In genomic region chr6:11833626-11834592, GRCh38 we compare ENCODE assay signal across 1 cellular context.
TF ChIP-seq lines count a peak whose summit lies in the region.

No MANE protein-coding gene starts in this region.

TF ChIP-seq in K562, 482 proteins besides CTCF, POLR2A, EP300 and RAD21 (continued from another document and continues in another):
- TF ChIP-seq ZNF511 (CRISPR knock-in tag; IDR thresholded peaks at IDR 0.05) (no peak), ETS2 (tag; IDR thresholded peaks at IDR 0.05; ENCODE audit: borderline replicate concordance, poor library complexity, severe bottlenecking) (no peak), ZNF696 (CRISPR knock-in tag; conservative IDR thresholded peaks at IDR 0.05) (no peak), ZNF143 (CRISPR knock-in tag; IDR thresholded peaks at IDR 0.05) (no peak), ARID3B (CRISPR knock-in tag; IDR thresholded peaks at IDR 0.05; ENCODE audit: borderline replicate concordance) (no peak), CAMTA2 (CRISPR knock-in tag; conservative IDR thresholded peaks at IDR 0.05) (no peak), ZNF609 (CRISPR knock-in tag; IDR thresholded peaks at IDR 0.05; ENCODE audit: borderline replicate concordance) (no peak), POLR2G (IDR thresholded peaks at IDR 0.05; ENCODE audit: low read depth, low read length) (no peak), HMBOX1 (IDR thresholded peaks at IDR 0.05) (no peak), ZNF165 (CRISPR knock-in tag; IDR thresholded peaks at IDR 0.05; ENCODE audit: borderline replicate concordance) (no peak), MITF (IDR thresholded peaks at IDR 0.05) (no peak), GATAD2A (IDR thresholded peaks at IDR 0.05) (no peak), ZNF766 (CRISPR knock-in tag; conservative IDR thresholded peaks at IDR 0.05) (peak; percentile 76), ZNF785 (CRISPR knock-in tag; IDR thresholded peaks at IDR 0.05) (no peak), TCF3 (CRISPR knock-in tag; IDR thresholded peaks at IDR 0.05) (peak; percentile 95), HDAC2 (IDR thresholded peaks at IDR 0.05) (peak; percentile 88), CHD1 (IDR thresholded peaks at IDR 0.05; ENCODE audit: low read length) (no peak), ZHX1 (conservative IDR thresholded peaks at IDR 0.05; ENCODE audit: low read length) (no peak), RNF219 (CRISPR knock-in tag; IDR thresholded peaks at IDR 0.05) (no peak), NUFIP1 (IDR thresholded peaks at IDR 0.05; ENCODE audit: partially characterized antibody) (no peak), ZNF707 (CRISPR knock-in tag; conservative IDR thresholded peaks at IDR 0.05) (no peak), ZSCAN32 (CRISPR knock-in tag; IDR thresholded peaks at IDR 0.05) (no peak), ZNF274 (IDR thresholded peaks at IDR 0.05; ENCODE audit: borderline replicate concordance, low read depth, low read length) (no peak), MYC (IDR thresholded peaks at IDR 0.05; ENCODE audit: low read depth, low read length) (no peak), MYC (CRISPR knock-in tag; IDR thresholded peaks at IDR 0.05; ENCODE audit: borderline replicate concordance, low read depth) (no peak), THRA (IDR thresholded peaks at IDR 0.05) (no peak), SRSF9 (IDR thresholded peaks at IDR 0.05; ENCODE audit: borderline replicate concordance, low read depth, low read length) (no peak), RBM15 (IDR thresholded peaks at IDR 0.05; ENCODE audit: insufficient read depth, low read length) (no peak), SOX6 (IDR thresholded peaks at IDR 0.05) (peak; percentile 89), BCL6 (CRISPR knock-in tag; IDR thresholded peaks at IDR 0.05) (no peak), HIVEP1 (CRISPR knock-in tag; IDR thresholded peaks at IDR 0.05) (no peak), THAP7 (CRISPR knock-in tag; IDR thresholded peaks at IDR 0.05) (no peak), NRF1 (conservative IDR thresholded peaks at IDR 0.05 in 1 of 2, IDR thresholded peaks at IDR 0.05 in 1 of 2) (no peak), CBX5 (IDR thresholded peaks at IDR 0.05; ENCODE audit: borderline replicate concordance, low read depth) (no peak), ESRRB (CRISPR knock-in tag; IDR thresholded peaks at IDR 0.05; ENCODE audit: borderline replicate concordance) (no peak), RBBP5 (IDR thresholded peaks at IDR 0.05; ENCODE audit: borderline replicate concordance, insufficient read depth, low read length, poor library complexity, severe bottlenecking) (peak; percentile 41), ZNF695 (CRISPR knock-in tag; IDR thresholded peaks at IDR 0.05) (no peak), GABPA (tag; conservative IDR thresholded peaks at IDR 0.05; ENCODE audit: low read depth) (no peak), THRAP3 (IDR thresholded peaks at IDR 0.05; ENCODE audit: borderline replicate concordance) (no peak), ZNF561 (CRISPR knock-in tag; conservative IDR thresholded peaks at IDR 0.05) (no peak), ZFX (CRISPR knock-in tag; IDR thresholded peaks at IDR 0.05) (no peak), ERF (CRISPR knock-in tag; IDR thresholded peaks at IDR 0.05) (no peak), PCBP1 (IDR thresholded peaks at IDR 0.05; ENCODE audit: low read depth, low read length, poor library complexity, severe bottlenecking) (no peak), NCOA2 (IDR thresholded peaks at IDR 0.05; ENCODE audit: partially characterized antibody in 2 of 2) (no peak), SREBF2 (CRISPR knock-in tag; IDR thresholded peaks at IDR 0.05) (no peak), ZNF79 (CRISPR knock-in tag; IDR thresholded peaks at IDR 0.05; ENCODE audit: low read depth) (no peak), PREB (CRISPR knock-in tag; IDR thresholded peaks at IDR 0.05) (no peak), ZKSCAN8 (CRISPR knock-in tag; IDR thresholded peaks at IDR 0.05) (no peak), BACH1 (tag; IDR thresholded peaks at IDR 0.05) (no peak)
